Comparison of ENCODE assay signal across 17 cellular contexts in genomic region chr3:53264718-53265117, GRCh38. TPM values are rescaled to one million over a fixed set of nuclear protein-coding genes. Genes with fewer than 3 reads are reported as not detected.
DNase-seq lines count a peak whose midpoint lies in the region; ATAC-seq, FAIRE-seq and TF ChIP-seq lines count a peak whose summit lies in the region.
"Had no signal": no experiment of that assay in that cellular context is flagged by ENCODE, and none has a peak within 500 bp of the region (broad histone marks: within the 10 kb centered on the region; RNA-seq: fewer than 3 reads in every experiment).

No MANE protein-coding gene starts in this region.

- peak in 1 of 2 experiments; percentile 5; a peak in 2 of 6 replicates for ATAC-seq in A549
- ATAC-seq in heart right ventricle = peak; percentile 61 to 86 (median 78)
- ATAC-seq: activated CD8-positive, alpha-beta T cell treated with anti-CD3 and anti-CD28 coated beads, Interleukin-2, amount 10 ng/mL, durations not matched to agents 7 days and 5 days; K562 had no signal

- H3K27ac ChIP-seq in A549 (peak overlapping the region; percentile 99 to 100), OCI-LY3 (ENCODE audit: low read length) (no peak overlapping the region), heart right ventricle (peak overlapping the region in 7 of 10 donors; percentile 0 to 73 (median 67)), neutrophil (peak overlapping the region; percentile 19), SJCRH30 (no peak overlapping the region)
- H3K27ac ChIP-seq in effector memory CD4-positive, alpha-beta T cell (ENCODE audit: insufficient read depth, low read length, poor library complexity, severe bottlenecking) = no peak overlapping the region
- H3K27ac ChIP-seq: transverse colon had no signal

- H3K79me2 ChIP-seq in OCI-LY3 (ENCODE audit: low read length) = no peaks in the 10 kb centered on the region

- no peaks in the 10 kb centered on the region for H3K9me3 ChIP-seq in A549
- no peaks in the 10 kb centered on the region for H3K9me3 ChIP-seq in OCI-LY3 (ENCODE audit: insufficient read depth, low read length)
- no peaks in the 10 kb centered on the region for H3K9me3 ChIP-seq in heart right ventricle
- no peaks in the 10 kb centered on the region for H3K9me3 ChIP-seq in neutrophil
- no peaks in the 10 kb centered on the region for H3K9me3 ChIP-seq in SJCRH30 (replicated peaks)
- no peaks in the 10 kb centered on the region for H3K9me3 ChIP-seq in effector memory CD4-positive, alpha-beta T cell (ENCODE audit: control insufficient read depth, low read length)
- H3K9me3 ChIP-seq: transverse colon had no signal

- TF ChIP-seq POLR2A in A549 (IDR thresholded peaks at IDR 0.05; ENCODE audit: low read length) = no peak

- peak overlapping the region; percentile 26; the same call in 1 of the 2 replicates for H2AFZ ChIP-seq in OCI-LY3 (ENCODE audit: low read depth, low read length)

- no peak overlapping the region for H3K4me3 ChIP-seq in A549
- H3K4me3 ChIP-seq in OCI-LY3 (ENCODE audit: low read length) = no peak overlapping the region
- H3K4me3 ChIP-seq in heart right ventricle = no peak overlapping the region
- H3K4me3 ChIP-seq in neutrophil (ENCODE audit: low read depth in 1 of 2, low read length in 1 of 2) = no peak overlapping the region
- no peak overlapping the region for H3K4me3 ChIP-seq in SJCRH30
- no peak overlapping the region for H3K4me3 ChIP-seq in effector memory CD4-positive, alpha-beta T cell (ENCODE audit: insufficient read depth, low read depth, low read length, poor library complexity, severe bottlenecking)
- H3K4me3 ChIP-seq: K562, transverse colon had no signal

- DNase-seq in A549 (ENCODE audit: low read depth in 1 of 2, low spot score in 1 of 2) = no peak
- DNase-seq in heart right ventricle = peak in 1 of 2 donors; percentile 69
- DNase-seq in stimulated activated naive CD4-positive, alpha-beta T cell treated with Interleukin-2 at 50 U/mL for 16 hours (lab: John Stamatoyannopoulos, UW) = no peak
- DNase-seq in SJCRH30 = no peak
- DNase-seq in effector memory CD4-positive, alpha-beta T cell = no peak
- no peak for DNase-seq in amygdala (lab: John Stamatoyannopoulos, UW)
- DNase-seq: ACHN; activated CD8-positive, alpha-beta T cell treated with anti-CD3 and anti-CD28 coated beads, Interleukin-2, amount 10 ng/mL, durations not matched to agents 7 days and 5 days; activated T-cell treated with anti-CD3 and anti-CD28 coated beads, Interleukin-2, amount 50 U/mL, for 48 hours; NCI-H1092; NCI-H748 treated with DMSO at 0.1 percent for 48 hours; RPMI8226; T-helper 1 cell; transverse colon had no signal

- FAIRE-seq in A549 (lab: Jason Lieb, UNC) = no peak
- FAIRE-seq: K562 had no signal

- no peak for TF ChIP-seq CTCF in A549 (IDR thresholded peaks at IDR 0.05)
- TF ChIP-seq CTCF in OCI-LY3 (IDR thresholded peaks at IDR 0.05; ENCODE audit: low read depth, low read length) = no peak
- no peak for TF ChIP-seq CTCF in heart right ventricle (IDR thresholded peaks at IDR 0.05)
- no peak for TF ChIP-seq CTCF in neutrophil (IDR thresholded peaks at IDR 0.05)

- TF ChIP-seq RAD21 in A549 (conservative IDR thresholded peaks at IDR 0.05 in 1 of 2, IDR thresholded peaks at IDR 0.05 in 1 of 2) = no peak

- CTCF ChIA-PET in A549 (lab: Yijun Ruan, JAX) = interaction anchor here (0.6 kb wide), 1 partner anchor 1029 kb away, joined by 3 read pairs; no protein-coding TSS in a partner anchor

- H3K27me3 ChIP-seq in OCI-LY3 (ENCODE audit: low read depth, low read length) (no peaks in the 10 kb centered on the region), heart right ventricle (no peaks in the 10 kb centered on the region), neutrophil (no peaks in the 10 kb centered on the region), SJCRH30 (no peaks in the 10 kb centered on the region)
- no peaks in the 10 kb centered on the region for H3K27me3 ChIP-seq in effector memory CD4-positive, alpha-beta T cell (replicated peaks; ENCODE audit: control insufficient read depth, insufficient read depth, low read length, poor library complexity, severe bottlenecking)
- H3K27me3 ChIP-seq: transverse colon had no signal

- POLR2A ChIA-PET in A549 (lab: Yijun Ruan, JAX) = interaction anchor here (1.0 kb wide), 1 partner anchor 9 kb away, joined by 4 read pairs; the partner anchor contains the start of gene TKT

- WGBS in A549 (ENCODE audit: missing lambda C conversion rate) = 58% methylated on average over 3 of the region's 3 CpGs
- 40 to 41% methylated on average over 3 of the region's 3 CpGs for WGBS in heart right ventricle, 2 donors

- TF ChIP-seq EP300 in A549 (IDR thresholded peaks at IDR 0.05) = no peak

- H3K4me1 ChIP-seq in A549 = peaks cover 66% of the 10 kb centered on the region
- peaks cover under 1% of the 10 kb centered on the region; the same call in 1 of the 2 replicates for H3K4me1 ChIP-seq in OCI-LY3 (ENCODE audit: low read length)
- peaks cover 3 to 35% (median 15%) of the 10 kb centered on the region in 9 donors for H3K4me1 ChIP-seq in heart right ventricle
- H3K4me1 ChIP-seq in neutrophil (ENCODE audit: control insufficient read depth in 1 of 2, insufficient read depth in 1 of 2, low read depth in 1 of 2, low read length in 1 of 2) = peaks cover 51% of the 10 kb centered on the region in 2 experiments
- peaks cover 2% of the 10 kb centered on the region for H3K4me1 ChIP-seq in SJCRH30
- no peaks in the 10 kb centered on the region for H3K4me1 ChIP-seq in effector memory CD4-positive, alpha-beta T cell (ENCODE audit: control insufficient read depth, insufficient read depth, low read length, poor library complexity, severe bottlenecking)

- intact Hi-C loops in heart right ventricle (cut with DNase I) = no loop called here

- no peaks in the 10 kb centered on the region for H4K20me1 ChIP-seq in OCI-LY3 (ENCODE audit: insufficient read depth, low read length)

- H3K36me3 ChIP-seq in OCI-LY3 (replicated peaks; ENCODE audit: low read depth, low read length) = no peaks in the 10 kb centered on the region
- no peaks in the 10 kb centered on the region for H3K36me3 ChIP-seq in heart right ventricle
- no peaks in the 10 kb centered on the region for H3K36me3 ChIP-seq in neutrophil
- H3K36me3 ChIP-seq in SJCRH30 = no peaks in the 10 kb centered on the region
- H3K36me3 ChIP-seq in effector memory CD4-positive, alpha-beta T cell (ENCODE audit: control insufficient read depth, insufficient read depth, low read length) = no peaks in the 10 kb centered on the region
- H3K36me3 ChIP-seq: transverse colon had no signal

- peak overlapping the region; percentile 15; the same call in 1 of the 3 replicates for H3K4me2 ChIP-seq in A549
- H3K4me2 ChIP-seq in OCI-LY3 (ENCODE audit: low read length) = no peak overlapping the region

- no peak overlapping the region for H3K9ac ChIP-seq in OCI-LY3 (ENCODE audit: low read length)

TF ChIP-seq in A549, 52 proteins besides CTCF, POLR2A, EP300 and RAD21:
- TF ChIP-seq, protein P1, sequence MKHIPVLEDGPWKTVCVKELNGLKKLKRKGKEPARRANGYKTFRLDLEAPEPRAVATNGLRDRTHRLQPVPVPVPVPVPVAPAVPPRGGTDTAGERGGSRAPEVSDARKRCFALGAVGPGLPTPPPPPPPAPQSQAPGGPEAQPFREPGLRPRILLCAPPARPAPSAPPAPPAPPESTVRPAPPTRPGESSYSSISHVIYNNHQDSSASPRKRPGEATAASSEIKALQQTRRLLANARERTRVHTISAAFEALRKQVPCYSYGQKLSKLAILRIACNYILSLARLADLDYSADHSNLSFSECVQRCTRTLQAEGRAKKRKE (CRISPR knock-in tag; IDR thresholded peaks at IDR 0.05; ENCODE audit: low read depth) = no peak
- TF ChIP-seq CHD2 (IDR thresholded peaks at IDR 0.05; ENCODE audit: low read length, partially characterized antibody) = no peak
- TF ChIP-seq HOXB5 (CRISPR knock-in tag; IDR thresholded peaks at IDR 0.05) = no peak
- TF ChIP-seq HDAC2 (IDR thresholded peaks at IDR 0.05) = no peak
- TF ChIP-seq RFX5 (IDR thresholded peaks at IDR 0.05) = no peak
- TF ChIP-seq ZSCAN20 (CRISPR knock-in tag; IDR thresholded peaks at IDR 0.05) = no peak
- TF ChIP-seq, protein P2, sequence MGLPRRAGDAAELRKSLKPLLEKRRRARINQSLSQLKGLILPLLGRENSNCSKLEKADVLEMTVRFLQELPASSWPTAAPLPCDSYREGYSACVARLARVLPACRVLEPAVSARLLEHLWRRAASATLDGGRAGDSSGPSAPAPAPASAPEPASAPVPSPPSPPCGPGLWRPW (IDR thresholded peaks at IDR 0.05) = no peak
- TF ChIP-seq MYC (IDR thresholded peaks at IDR 0.05; ENCODE audit: borderline replicate concordance, low read length) = no peak
- no peak for TF ChIP-seq EHMT2 (IDR thresholded peaks at IDR 0.05; ENCODE audit: low read depth)
- TF ChIP-seq HEYL (CRISPR knock-in tag; IDR thresholded peaks at IDR 0.05) = no peak
- no peak for TF ChIP-seq E2F6 (IDR thresholded peaks at IDR 0.05; ENCODE audit: borderline replicate concordance, low read depth)
- no peak for TF ChIP-seq FOSB (CRISPR knock-in tag; IDR thresholded peaks at IDR 0.05)
- TF ChIP-seq, protein P3, sequence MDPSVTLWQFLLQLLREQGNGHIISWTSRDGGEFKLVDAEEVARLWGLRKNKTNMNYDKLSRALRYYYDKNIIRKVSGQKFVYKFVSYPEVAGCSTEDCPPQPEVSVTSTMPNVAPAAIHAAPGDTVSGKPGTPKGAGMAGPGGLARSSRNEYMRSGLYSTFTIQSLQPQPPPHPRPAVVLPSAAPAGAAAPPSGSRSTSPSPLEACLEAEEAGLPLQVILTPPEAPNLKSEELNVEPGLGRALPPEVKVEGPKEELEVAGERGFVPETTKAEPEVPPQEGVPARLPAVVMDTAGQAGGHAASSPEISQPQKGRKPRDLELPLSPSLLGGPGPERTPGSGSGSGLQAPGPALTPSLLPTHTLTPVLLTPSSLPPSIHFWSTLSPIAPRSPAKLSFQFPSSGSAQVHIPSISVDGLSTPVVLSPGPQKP (IDR thresholded peaks at IDR 0.05; ENCODE audit: low read depth, low read length) = no peak
- no peak for TF ChIP-seq GATA3 (IDR thresholded peaks at IDR 0.05; ENCODE audit: borderline replicate concordance)

RNA-seq across cellular contexts. Expression of gene TKT, which starts 8.9 kb away (rescaled TPM):
- 628 and 740 TPM in 2 replicates for polyA plus RNA-seq in A549 (2011; rRNA removed)
- 788 and 1,278 TPM in 2 replicates for polyA plus RNA-seq in A549 (2012; cell fraction: cytosol; rRNA removed)
- polyA plus RNA-seq in A549 (2012; cell fraction: nucleus; rRNA removed) = 1,392 and 1,832 TPM in 2 replicates
- 1,284 to 1,468 TPM (median 1,457 TPM) in 3 replicates for polyA plus RNA-seq in A549 (2017; fragmentation: RNase III; extraction: RNeasy Plus Mini Kit Qiagen cat#74134 plus additional on column Dnase treatment)
- polyA minus RNA-seq in A549 (2011; rRNA and poly(A)+ RNA removed) = 615 and 777 TPM in 2 replicates
- total RNA-seq in heart right ventricle = 10 to 100 TPM; 16.5 to 81.8 (median 25.1) TPM
- 10 to 100 TPM; 54.6 to 91.4 TPM for polyA plus RNA-seq in heart right ventricle
- 254 and 257 TPM in 2 replicates for total RNA-seq in SJCRH30 (2014; rRNA removed; shearing (Covaris generic))

Comparison
In these comparisons a context has a peak if more than half of its experiments do, and no peak if none do; other contexts are left out.
1. H3K27ac ChIP-seq: peak in A549 (2 of 2), heart right ventricle (7 of 10) and neutrophil (single experiment); none in OCI-LY3 (single experiment), SJCRH30 (single experiment) and effector memory CD4-positive, alpha-beta T cell (single experiment).